31 cellular contexts compared by ENCODE assay signal in genomic region chr1:6334261-6334993, GRCh38.
"Had no signal": no experiment of that assay in that cellular context is flagged by ENCODE, and none has a peak within 500 bp of the region (broad histone marks: within the 10 kb centered on the region; RNA-seq: fewer than 3 reads in every experiment).

No MANE protein-coding gene starts in this region.

- H3K4me3 ChIP-seq: adrenal gland, body of pancreas, esophagus muscularis mucosa, gastroesophageal sphincter, heart right ventricle had no signal

- DNase-seq: activated CD4-positive, alpha-beta memory T cell treated with anti-CD3 and anti-CD28 coated beads for 36 hours; activated CD4-positive, alpha-beta T cell treated with anti-CD3 and anti-CD28 coated beads for 36 hours; activated CD4-positive, alpha-beta T cell treated with anti-CD3 and anti-CD28 coated beads, Interleukin-2, amount 10 ng/mL, durations not matched to agents 24 days and 14 days; activated CD4-positive, CD25-positive, alpha-beta regulatory T cell; activated CD4-positive, CD25-positive, alpha-beta regulatory T cell treated with anti-CD3 and anti-CD28 coated beads, Interleukin-2, amount 50 U/mL, for 72 hours; activated CD8-positive, alpha-beta memory T cell treated with anti-CD3 and anti-CD28 coated beads, Interleukin-2, amount 50 U/mL, for 48 hours; activated CD8-positive, alpha-beta T cell treated with anti-CD3 and anti-CD28 coated beads, Interleukin-2, amount 10 ng/mL, durations not matched to agents 7 days and 5 days; activated effector memory CD4-positive, alpha-beta T cell treated with Interleukin-2 at 50 U/mL for 16 hours; activated gamma-delta T cell treated with Interleukin-2 at 50 U/mL for 16 hours; activated naive CD4-positive, alpha-beta T cell treated with anti-CD3 and anti-CD28 coated beads for 36 hours; activated naive CD8-positive, alpha-beta T cell treated with anti-CD3 and anti-CD28 coated beads for 36 hours; activated naive CD8-positive, alpha-beta T cell treated with anti-CD3 and anti-CD28 coated beads, Interleukin-2, amount 50 U/mL, for 24 hours; activated T-cell treated with anti-CD3 and anti-CD28 coated beads, Interleukin-2, amount 50 U/mL, for 4 hours; adrenal gland; amygdala; aorta; body of pancreas; caudate nucleus; cortex of kidney; dermis blood vessel endothelial cell; effector CD4-positive, alpha-beta T cell; effector memory CD8-positive, alpha-beta T cell; erythroblast; foreskin keratinocyte; heart right ventricle; T-helper 2 cell had no signal

- FAIRE-seq: colon had no signal

- H3K9me3 Mint-ChIP-seq: activated CD4-positive, alpha-beta memory T cell treated with anti-CD3 and anti-CD28 coated beads for 36 hours; activated CD4-positive, alpha-beta T cell treated with anti-CD3 and anti-CD28 coated beads, Interleukin-2, amount 10 ng/mL, durations not matched to agents 24 days and 14 days; activated naive CD4-positive, alpha-beta T cell treated with anti-CD3 and anti-CD28 coated beads for 36 hours; activated naive CD4-positive, alpha-beta T cell treated with anti-CD3 and anti-CD28 coated beads, Interleukin-2, amount 50 U/mL, for 24 hours; activated naive CD8-positive, alpha-beta T cell treated with anti-CD3 and anti-CD28 coated beads for 36 hours; activated naive CD8-positive, alpha-beta T cell treated with anti-CD3 and anti-CD28 coated beads, Interleukin-2, amount 50 U/mL, for 24 hours; activated T-cell treated with anti-CD3 and anti-CD28 coated beads, Interleukin-2, amount 50 U/mL, for 4 hours; activated T-helper 17 cell treated with anti-CD3 and anti-CD28 coated beads, Interleukin-2, amount 50 U/mL, for 72 hours; effector memory CD8-positive, alpha-beta T cell had no signal

- H3K27me3 ChIP-seq: adrenal gland, body of pancreas, esophagus muscularis mucosa, foreskin keratinocyte, gastroesophageal sphincter, heart right ventricle had no signal

- H3K36me3 Mint-ChIP-seq: activated naive CD4-positive, alpha-beta T cell treated with anti-CD3 and anti-CD28 coated beads, Interleukin-2, amount 50 U/mL, for 24 hours had no signal

- H3K4me3 Mint-ChIP-seq: activated CD4-positive, alpha-beta memory T cell treated with anti-CD3 and anti-CD28 coated beads for 36 hours; activated CD4-positive, alpha-beta T cell treated with anti-CD3 and anti-CD28 coated beads for 36 hours; activated CD4-positive, alpha-beta T cell treated with anti-CD3 and anti-CD28 coated beads, Interleukin-2, amount 10 ng/mL, durations not matched to agents 24 days and 14 days; activated CD8-positive, alpha-beta T cell treated with anti-CD3 and anti-CD28 coated beads, Interleukin-2, amount 10 ng/mL, durations not matched to agents 7 days and 5 days; activated naive CD4-positive, alpha-beta T cell treated with anti-CD3 and anti-CD28 coated beads for 36 hours; activated naive CD4-positive, alpha-beta T cell treated with anti-CD3 and anti-CD28 coated beads, Interleukin-2, amount 50 U/mL, for 24 hours; activated naive CD8-positive, alpha-beta T cell treated with anti-CD3 and anti-CD28 coated beads for 36 hours; activated naive CD8-positive, alpha-beta T cell treated with anti-CD3 and anti-CD28 coated beads, Interleukin-2, amount 50 U/mL, for 24 hours; activated T-cell treated with anti-CD3 and anti-CD28 coated beads, Interleukin-2, amount 50 U/mL, for 4 hours; activated T-helper 17 cell treated with anti-CD3 and anti-CD28 coated beads, Interleukin-2, amount 50 U/mL, for 72 hours; effector memory CD8-positive, alpha-beta T cell had no signal

- H3K9me3 ChIP-seq: adrenal gland, body of pancreas, esophagus muscularis mucosa, gastroesophageal sphincter, heart right ventricle had no signal

- H3K27me3 Mint-ChIP-seq: activated CD4-positive, alpha-beta memory T cell treated with anti-CD3 and anti-CD28 coated beads for 36 hours; activated CD4-positive, alpha-beta T cell treated with anti-CD3 and anti-CD28 coated beads for 36 hours; activated CD4-positive, alpha-beta T cell treated with anti-CD3 and anti-CD28 coated beads, Interleukin-2, amount 10 ng/mL, durations not matched to agents 24 days and 14 days; activated naive CD4-positive, alpha-beta T cell treated with anti-CD3 and anti-CD28 coated beads, Interleukin-2, amount 50 U/mL, for 24 hours; activated naive CD8-positive, alpha-beta T cell treated with anti-CD3 and anti-CD28 coated beads for 36 hours; activated naive CD8-positive, alpha-beta T cell treated with anti-CD3 and anti-CD28 coated beads, Interleukin-2, amount 50 U/mL, for 24 hours; activated T-helper 17 cell treated with anti-CD3 and anti-CD28 coated beads, Interleukin-2, amount 50 U/mL, for 72 hours; effector memory CD8-positive, alpha-beta T cell had no signal

- H3K4me1 ChIP-seq: adrenal gland, body of pancreas had no signal

- H3K36me3 ChIP-seq: adrenal gland, heart right ventricle had no signal

- H3K4me1 Mint-ChIP-seq: activated CD4-positive, alpha-beta T cell treated with anti-CD3 and anti-CD28 coated beads for 36 hours; activated CD4-positive, alpha-beta T cell treated with anti-CD3 and anti-CD28 coated beads, Interleukin-2, amount 10 ng/mL, durations not matched to agents 24 days and 14 days; activated naive CD4-positive, alpha-beta T cell treated with anti-CD3 and anti-CD28 coated beads, Interleukin-2, amount 50 U/mL, for 24 hours; activated naive CD8-positive, alpha-beta T cell treated with anti-CD3 and anti-CD28 coated beads for 36 hours; activated naive CD8-positive, alpha-beta T cell treated with anti-CD3 and anti-CD28 coated beads, Interleukin-2, amount 50 U/mL, for 24 hours; activated T-helper 17 cell treated with anti-CD3 and anti-CD28 coated beads, Interleukin-2, amount 50 U/mL, for 72 hours had no signal

- H3K27ac ChIP-seq: body of pancreas, esophagus muscularis mucosa, foreskin keratinocyte, gastroesophageal sphincter, heart right ventricle had no signal

- ATAC-seq: activated CD4-positive, alpha-beta T cell treated with anti-CD3 and anti-CD28 coated beads for 36 hours; activated CD8-positive, alpha-beta T cell treated with anti-CD3 and anti-CD28 coated beads, Interleukin-2, amount 10 ng/mL, durations not matched to agents 7 days and 5 days; activated naive CD8-positive, alpha-beta T cell treated with anti-CD3 and anti-CD28 coated beads, Interleukin-2, amount 50 U/mL, for 24 hours; activated T-cell treated with anti-CD3 and anti-CD28 coated beads, Interleukin-2, amount 50 U/mL, for 4 hours; activated T-helper 17 cell treated with anti-CD3 and anti-CD28 coated beads, Interleukin-2, amount 50 U/mL, for 72 hours; body of pancreas; effector memory CD8-positive, alpha-beta T cell; foreskin keratinocyte; gastroesophageal sphincter; heart right ventricle had no signal

- H3K27ac Mint-ChIP-seq: activated CD4-positive, alpha-beta memory T cell treated with anti-CD3 and anti-CD28 coated beads for 36 hours; activated CD4-positive, alpha-beta T cell treated with anti-CD3 and anti-CD28 coated beads for 36 hours; activated CD8-positive, alpha-beta T cell treated with anti-CD3 and anti-CD28 coated beads, Interleukin-2, amount 10 ng/mL, durations not matched to agents 7 days and 5 days; activated naive CD4-positive, alpha-beta T cell treated with anti-CD3 and anti-CD28 coated beads for 36 hours; activated naive CD4-positive, alpha-beta T cell treated with anti-CD3 and anti-CD28 coated beads, Interleukin-2, amount 50 U/mL, for 24 hours; activated naive CD8-positive, alpha-beta T cell treated with anti-CD3 and anti-CD28 coated beads for 36 hours; activated naive CD8-positive, alpha-beta T cell treated with anti-CD3 and anti-CD28 coated beads, Interleukin-2, amount 50 U/mL, for 24 hours; activated T-helper 17 cell treated with anti-CD3 and anti-CD28 coated beads, Interleukin-2, amount 50 U/mL, for 72 hours; effector memory CD8-positive, alpha-beta T cell had no signal
